ENCODE assay signal across 8 cellular contexts in genomic region chr2:201259216-201259615, GRCh38. TPM values are rescaled to one million over a fixed set of nuclear protein-coding genes. Genes with fewer than 3 reads are reported as not detected.
DNase-seq lines count a peak whose midpoint lies in the region; ATAC-seq and TF ChIP-seq lines count a peak whose summit lies in the region.

No MANE protein-coding gene starts in this region.

- TF ChIP-seq CTCF in C4-2B (conservative IDR thresholded peaks at IDR 0.05) (no peak), MCF 10A (IDR thresholded peaks at IDR 0.05; ENCODE audit: unreplicated experiment) (no peak)

- H3K4me3 ChIP-seq in naive thymus-derived CD4-positive, alpha-beta T cell (ENCODE audit: low read length), result peak overlapping the region; percentile 80

- POLR2A ChIA-PET in MCF 10A (lab: Yijun Ruan, JAX), result interaction anchor here (0.7 to 4.1 kb wide), 8 partner anchors 24 to 296 kb away, joined by 3 to 28 read pairs (median 4); partner anchors contain the start of genes HYCC2, STRADB and TRAK2
- POLR2A ChIA-PET in naive thymus-derived CD4-positive, alpha-beta T cell (lab: Charles Lee), result interaction anchor here (0.6 to 8.1 kb wide), 13 partner anchors 8 to 843 kb away, joined by 3 to 77 read pairs (median 6); partner anchors contain the start of genes CASP10, STRADB and TRAK2

- no TSS peak for BruUV-seq in MCF 10A (replicated peaks; lab: Mats Ljungman, UMichigan)

- DNase-seq in M059J (ENCODE audit: low read depth) (peak; percentile 14), MCF 10A (ENCODE audit: unreplicated experiment) (no peak), AG08395 (ENCODE audit: low spot score) (no peak), SKM-1 treated with dmso at 0.1 percent for 144 hours (lab: John Stamatoyannopoulos, UW; ENCODE audit: unreplicated experiment) (no peak)
- no peak for DNase-seq in naive thymus-derived CD4-positive, alpha-beta T cell
- no peak for DNase-seq in stimulated activated CD4-positive, alpha-beta T cell treated with anti-CD3 and anti-CD28 coated beads, Interleukin-4, amount 100 ng/mL, for 1 hour

- H3K27ac ChIP-seq in C4-2B, result peak overlapping the region; percentile 84; the same call in 1 of the 2 replicates
- H3K27ac ChIP-seq in naive thymus-derived CD4-positive, alpha-beta T cell (ENCODE audit: low read depth, low read length), result peak overlapping the region; percentile 91

- no peaks in the 10 kb centered on the region for H3K36me3 Mint-ChIP-seq in MCF 10A (ENCODE audit: insufficient read depth, unreplicated experiment)
- H3K36me3 Mint-ChIP-seq in naive thymus-derived CD4-positive, alpha-beta T cell, result peaks cover 0 to 33% (median 5%) of the 10 kb centered on the region in 5 donors

- no peaks in the 10 kb centered on the region for H3K9me3 ChIP-seq in naive thymus-derived CD4-positive, alpha-beta T cell (ENCODE audit: control insufficient read depth in 2 of 3, low read length in 3 of 3)

- H3K27ac Mint-ChIP-seq in MCF 10A (ENCODE audit: low read depth, unreplicated experiment), result peak overlapping the region; percentile 99
- H3K27ac Mint-ChIP-seq in naive thymus-derived CD4-positive, alpha-beta T cell, result peak overlapping the region; percentile 95 to 99 (median 98)

- H3K27me3 ChIP-seq in naive thymus-derived CD4-positive, alpha-beta T cell (ENCODE audit: control insufficient read depth in 2 of 2, insufficient read depth in 2 of 2, low read length in 2 of 2), result no peaks in the 10 kb centered on the region

- peaks cover 56 to 71% of the 10 kb centered on the region in 2 donors for H3K4me1 ChIP-seq in naive thymus-derived CD4-positive, alpha-beta T cell (ENCODE audit: control insufficient read depth in 2 of 2, insufficient read depth in 2 of 2, low read length in 2 of 2)

- intact Hi-C loops in MCF 10A (cut with micrococcal nuclease), result no loop called here
- intact Hi-C loops in naive thymus-derived CD4-positive, alpha-beta T cell (cut with micrococcal nuclease), result loop anchor here (2.0 to 10.0 kb wide), 4 partner anchors 1006 to 1378 kb away; partner anchors contain the start of genes NOP58 (in 2 of the 2) and FAM117B (in 1 of the 2)

- peak overlapping the region; percentile 95 for H3K4me3 Mint-ChIP-seq in MCF 10A (ENCODE audit: unreplicated experiment)
- peak overlapping the region; percentile 85 to 100 (median 94) for H3K4me3 Mint-ChIP-seq in naive thymus-derived CD4-positive, alpha-beta T cell

- ATAC-seq in naive thymus-derived CD4-positive, alpha-beta T cell, result no peak
- ATAC-seq in HG03135 (IDR thresholded peaks at IDR 0.05; ENCODE audit: unreplicated experiment), result no peak

- CTCF ChIA-PET in MCF 10A (lab: Yijun Ruan, JAX), result interaction anchor here (0.6 to 2.2 kb wide), 2 partner anchors 27 to 661 kb away, joined by 3 to 12 read pairs; no protein-coding TSS in a partner anchor
- CTCF ChIA-PET in naive thymus-derived CD4-positive, alpha-beta T cell (lab: Charles Lee), result interaction anchor here (0.6 to 8.9 kb wide), 4 partner anchors 22 to 422 kb away, joined by 3 to 64 read pairs (median 12); partner anchors contain the start of gene CASP10

- H3K36me3 ChIP-seq in naive thymus-derived CD4-positive, alpha-beta T cell (ENCODE audit: control insufficient read depth in 2 of 3, insufficient read depth in 3 of 3, low read length in 3 of 3), result peaks cover 0 to 5% (median 0%) of the 10 kb centered on the region in 3 experiments

- H3K4me1 Mint-ChIP-seq in MCF 10A (ENCODE audit: insufficient read depth, unreplicated experiment), result peaks cover 28% of the 10 kb centered on the region
- H3K4me1 Mint-ChIP-seq in naive thymus-derived CD4-positive, alpha-beta T cell, result peaks cover 51 to 91% (median 80%) of the 10 kb centered on the region in 7 donors

- H3K9me3 Mint-ChIP-seq in MCF 10A (ENCODE audit: unreplicated experiment), result no peaks in the 10 kb centered on the region
- peaks cover 0 to 4% (median 0%) of the 10 kb centered on the region in 11 donors for H3K9me3 Mint-ChIP-seq in naive thymus-derived CD4-positive, alpha-beta T cell

- H3K27me3 Mint-ChIP-seq in MCF 10A (ENCODE audit: insufficient read depth, unreplicated experiment), result no peaks in the 10 kb centered on the region
- no peaks in the 10 kb centered on the region for H3K27me3 Mint-ChIP-seq in naive thymus-derived CD4-positive, alpha-beta T cell

RNA-seq across cellular contexts. Expression of gene CASP8, which starts 1.1 kb away (rescaled TPM):
- 15.0 and 27.0 TPM in 2 replicates for total RNA-seq in M059J (2014; rRNA removed; shearing (Covaris generic))
- total RNA-seq in MCF 10A (2022), result 32.8 and 35.2 TPM in 2 replicates
- 100 to 1,000 TPM in 3 of 5 experiments, 10 to 100 TPM in 2; 84.9 to 159 (median 150) TPM for total RNA-seq in naive thymus-derived CD4-positive, alpha-beta T cell
- polyA plus RNA-seq in naive thymus-derived CD4-positive, alpha-beta T cell, result 10 to 100 TPM; 38.9 to 78.1 TPM
